In the genomic region with DNA sequence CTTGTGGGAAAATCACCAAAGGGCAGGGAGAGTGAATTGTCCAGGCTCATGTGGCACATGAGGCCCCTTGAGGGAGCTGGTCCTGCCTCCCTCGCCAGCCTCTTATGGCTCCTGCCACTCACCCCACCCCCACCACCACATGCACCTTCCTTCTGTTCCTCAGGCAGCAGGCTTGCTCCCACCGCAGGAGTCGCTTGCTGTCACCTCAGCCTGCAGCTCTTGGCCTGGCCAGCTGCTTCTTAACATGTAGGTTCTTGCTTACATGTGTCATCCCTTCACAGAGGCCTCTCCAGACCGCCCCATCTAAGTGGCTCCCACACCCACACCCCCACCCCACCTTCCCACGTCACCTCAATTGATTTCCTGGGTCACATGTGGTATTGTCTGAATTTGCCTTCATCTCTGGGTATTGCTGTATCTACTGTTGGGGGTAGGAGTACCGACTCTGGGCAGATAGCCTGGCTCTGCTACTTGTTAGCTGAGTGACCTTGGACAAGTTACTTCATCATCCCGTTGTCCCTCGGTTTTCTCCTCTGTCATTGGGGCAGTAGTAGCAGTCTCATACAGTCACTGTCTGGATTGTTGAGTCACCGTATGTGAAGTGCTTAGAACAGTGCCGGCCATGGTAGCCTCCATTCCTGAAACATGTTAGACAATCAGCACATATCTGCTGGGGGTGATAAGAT, we compare ENCODE assay signal across 1 cellular context.
TF ChIP-seq lines count a peak whose summit lies in the region.

No MANE protein-coding gene starts in this region.

TF ChIP-seq in K562, 482 proteins besides CTCF, POLR2A, EP300 and RAD21:
- TF ChIP-seq, protein P1, sequence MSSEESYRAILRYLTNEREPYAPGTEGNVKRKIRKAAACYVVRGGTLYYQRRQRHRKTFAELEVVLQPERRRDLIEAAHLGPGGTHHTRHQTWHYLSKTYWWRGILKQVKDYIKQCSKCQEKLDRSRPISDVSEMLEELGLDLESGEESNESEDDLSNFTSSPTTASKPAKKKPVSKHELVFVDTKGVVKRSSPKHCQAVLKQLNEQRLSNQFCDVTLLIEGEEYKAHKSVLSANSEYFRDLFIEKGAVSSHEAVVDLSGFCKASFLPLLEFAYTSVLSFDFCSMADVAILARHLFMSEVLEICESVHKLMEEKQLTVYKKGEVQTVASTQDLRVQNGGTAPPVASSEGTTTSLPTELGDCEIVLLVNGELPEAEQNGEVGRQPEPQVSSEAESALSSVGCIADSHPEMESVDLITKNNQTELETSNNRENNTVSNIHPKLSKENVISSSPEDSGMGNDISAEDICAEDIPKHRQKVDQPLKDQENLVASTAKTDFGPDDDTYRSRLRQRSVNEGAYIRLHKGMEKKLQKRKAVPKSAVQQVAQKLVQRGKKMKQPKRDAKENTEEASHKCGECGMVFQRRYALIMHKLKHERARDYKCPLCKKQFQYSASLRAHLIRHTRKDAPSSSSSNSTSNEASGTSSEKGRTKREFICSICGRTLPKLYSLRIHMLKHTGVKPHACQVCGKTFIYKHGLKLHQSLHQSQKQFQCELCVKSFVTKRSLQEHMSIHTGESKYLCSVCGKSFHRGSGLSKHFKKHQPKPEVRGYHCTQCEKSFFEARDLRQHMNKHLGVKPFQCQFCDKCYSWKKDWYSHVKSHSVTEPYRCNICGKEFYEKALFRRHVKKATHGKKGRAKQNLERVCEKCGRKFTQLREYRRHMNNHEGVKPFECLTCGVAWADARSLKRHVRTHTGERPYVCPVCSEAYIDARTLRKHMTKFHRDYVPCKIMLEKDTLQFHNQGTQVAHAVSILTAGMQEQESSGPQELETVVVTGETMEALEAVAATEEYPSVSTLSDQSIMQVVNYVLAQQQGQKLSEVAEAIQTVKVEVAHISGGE (CRISPR knock-in tag; IDR thresholded peaks at IDR 0.05), result no peak
- TF ChIP-seq, protein P2, sequence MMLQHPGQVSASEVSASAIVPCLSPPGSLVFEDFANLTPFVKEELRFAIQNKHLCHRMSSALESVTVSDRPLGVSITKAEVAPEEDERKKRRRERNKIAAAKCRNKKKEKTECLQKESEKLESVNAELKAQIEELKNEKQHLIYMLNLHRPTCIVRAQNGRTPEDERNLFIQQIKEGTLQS (IDR thresholded peaks at IDR 0.05), result peak; percentile 47
- TF ChIP-seq, protein P2 (CRISPR knock-in tag; conservative IDR thresholded peaks at IDR 0.05), result no peak
